32 cellular contexts compared by ENCODE assay signal in the genomic region with DNA sequence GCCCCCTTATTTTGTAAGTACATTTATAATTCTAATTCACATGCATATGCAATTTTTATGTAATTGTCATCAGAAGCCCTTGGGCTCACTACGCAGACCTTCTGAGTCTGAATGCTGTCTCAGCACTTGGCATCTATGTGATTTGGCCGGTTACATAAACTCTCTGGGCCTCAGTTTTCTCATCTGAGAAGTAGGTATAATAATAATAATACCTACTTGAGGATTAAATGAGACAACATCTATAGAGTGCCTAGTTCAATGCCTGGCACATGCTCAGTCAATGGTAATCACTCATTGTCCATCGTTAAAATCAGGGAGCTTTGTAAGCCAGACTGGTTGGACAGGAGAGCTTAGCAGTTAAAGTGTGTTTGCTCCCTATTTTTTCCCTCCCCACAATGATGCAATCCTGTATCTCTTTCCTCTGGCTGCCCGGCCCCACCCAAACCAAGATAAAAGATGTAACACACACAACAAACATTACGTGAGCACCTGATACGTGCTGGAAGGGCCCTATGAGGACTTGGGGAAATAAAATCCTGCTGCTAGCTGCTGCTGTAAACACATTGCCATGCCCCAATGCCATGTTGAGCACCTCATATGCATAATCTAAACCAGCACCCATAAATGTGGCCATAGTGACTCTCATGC.
"Had no signal": no experiment of that assay in that cellular context is flagged by ENCODE, and none has a peak within 500 bp of the region (broad histone marks: within the 10 kb centered on the region; RNA-seq: fewer than 3 reads in every experiment).

No MANE protein-coding gene starts in this region.

- H3K4me1 Mint-ChIP-seq: activated CD4-positive, alpha-beta memory T cell treated with anti-CD3 and anti-CD28 coated beads, Interleukin-2, amount 10 ng/mL, durations not matched to agents 7 days and 5 days; activated naive CD4-positive, alpha-beta T cell treated with anti-CD3 and anti-CD28 coated beads, Interleukin-2, amount 50 U/mL, for 24 hours; activated naive CD8-positive, alpha-beta T cell treated with anti-CD3 and anti-CD28 coated beads, Interleukin-2, amount 50 U/mL, for 24 hours; activated T-helper 17 cell treated with anti-CD3 and anti-CD28 coated beads, Interleukin-2, amount 50 U/mL, for 72 hours; stimulated activated memory B cell treated with anti-CD40 and anti-IgM and Interleukin-4, amounts not matched to agents 10 μg/mL and 1 μg/mL and 100 μg/mL, for 72 hours; stimulated activated naive CD8-positive, alpha-beta T cell treated with anti-CD3 and anti-CD28 coated beads, Interleukin-15, amount 100 ng/mL, for 72 hours had no signal

- H3K9me3 Mint-ChIP-seq: activated CD4-positive, alpha-beta memory T cell treated with anti-CD3 and anti-CD28 coated beads, Interleukin-2, amount 10 ng/mL, durations not matched to agents 7 days and 5 days; activated CD4-positive, alpha-beta T cell treated with anti-CD3 and anti-CD28 coated beads, Interleukin-2, amount 10 ng/mL, durations not matched to agents 7 days and 5 days; activated naive CD4-positive, alpha-beta T cell treated with anti-CD3 and anti-CD28 coated beads, Interleukin-2, amount 50 U/mL, for 24 hours; activated naive CD8-positive, alpha-beta T cell treated with anti-CD3 and anti-CD28 coated beads, Interleukin-2, amount 50 U/mL, for 24 hours; activated T-cell treated with anti-CD3 and anti-CD28 coated beads, Interleukin-2, amount 50 U/mL, for 4 hours; activated T-helper 17 cell treated with anti-CD3 and anti-CD28 coated beads, Interleukin-2, amount 50 U/mL, for 72 hours; stimulated activated memory B cell treated with anti-CD40 and anti-IgM and Interleukin-4, amounts not matched to agents 10 μg/mL and 1 μg/mL and 100 μg/mL, for 72 hours; WTC11 had no signal

- H3K27me3 ChIP-seq: sigmoid colon, thyroid gland, upper lobe of left lung had no signal

- H3K4me1 ChIP-seq: lower lobe of right lung, parathyroid adenoma, psoas muscle, thyroid gland, upper lobe of left lung had no signal

- DNase-seq: activated CD4-positive, alpha-beta memory T cell treated with anti-CD3 and anti-CD28 coated beads, Interleukin-2, amount 10 ng/mL, durations not matched to agents 7 days and 5 days; activated CD4-positive, alpha-beta T cell treated with anti-CD3 and anti-CD28 coated beads for 1 hour; activated CD4-positive, alpha-beta T cell treated with anti-CD3 and anti-CD28 coated beads, Interleukin-2, amount 10 ng/mL, durations not matched to agents 7 days and 5 days; activated CD8-positive, alpha-beta memory T cell treated with anti-CD3 and anti-CD28 coated beads, Interleukin-2, amount 50 U/mL, for 48 hours; activated naive CD8-positive, alpha-beta T cell treated with anti-CD3 and anti-CD28 coated beads, Interleukin-2, amount 50 U/mL, for 24 hours; activated T-cell treated with anti-CD3 and anti-CD28 coated beads, Interleukin-2, amount 50 U/mL, for 4 hours; dermis blood vessel endothelial cell; effector CD8-positive, alpha-beta T cell; foreskin fibroblast; head of caudate nucleus; lower lobe of right lung; nephron progenitor cell; nucleus accumbens; psoas muscle; sigmoid colon; stimulated activated CD4-positive, alpha-beta T cell treated with anti-CD3 and anti-CD28 coated beads, Interleukin-1b, Interleukin-23, amount 100 ng/mL, for 48 hours; stimulated activated CD4-positive, alpha-beta T cell treated with anti-CD3 and anti-CD28 coated beads, Interleukin-4, amount 100 ng/mL, for 4 hours; stimulated activated CD8-positive, alpha-beta memory T cell treated with anti-CD3 and anti-CD28 coated beads, Interleukin-4, amount 100 ng/mL, for 48 hours; stimulated activated naive CD8-positive, alpha-beta T cell treated with anti-CD3 and anti-CD28 coated beads, Interleukin-15, amount 100 ng/mL, for 72 hours; T-helper 17 cell; T1000; thyroid gland; upper lobe of left lung had no signal

- H3K27me3 Mint-ChIP-seq: activated CD4-positive, alpha-beta memory T cell treated with anti-CD3 and anti-CD28 coated beads, Interleukin-2, amount 10 ng/mL, durations not matched to agents 7 days and 5 days; activated CD4-positive, alpha-beta T cell treated with anti-CD3 and anti-CD28 coated beads, Interleukin-2, amount 10 ng/mL, durations not matched to agents 7 days and 5 days; activated naive CD4-positive, alpha-beta T cell treated with anti-CD3 and anti-CD28 coated beads, Interleukin-2, amount 50 U/mL, for 24 hours; activated naive CD8-positive, alpha-beta T cell treated with anti-CD3 and anti-CD28 coated beads, Interleukin-2, amount 50 U/mL, for 24 hours; activated T-helper 17 cell treated with anti-CD3 and anti-CD28 coated beads, Interleukin-2, amount 50 U/mL, for 72 hours; stimulated activated memory B cell treated with anti-CD40 and anti-IgM and Interleukin-4, amounts not matched to agents 10 μg/mL and 1 μg/mL and 100 μg/mL, for 72 hours; stimulated activated naive CD8-positive, alpha-beta T cell treated with anti-CD3 and anti-CD28 coated beads, Interleukin-15, amount 100 ng/mL, for 72 hours; T-helper 17 cell had no signal

- H3K36me3 ChIP-seq: lower lobe of right lung, sigmoid colon, thyroid gland, upper lobe of left lung had no signal

- H3K9me3 ChIP-seq: lower lobe of right lung, psoas muscle, sigmoid colon, thyroid gland, upper lobe of left lung had no signal

- FAIRE-seq: colon, endometrium had no signal

- H3K4me3 ChIP-seq: lower lobe of right lung, psoas muscle, sigmoid colon, smooth muscle cell, thyroid gland, upper lobe of left lung had no signal

- H3K27ac ChIP-seq: lower lobe of right lung, parathyroid adenoma, psoas muscle, sigmoid colon, thyroid gland, upper lobe of left lung had no signal

- H3K4me3 Mint-ChIP-seq: activated CD4-positive, alpha-beta memory T cell treated with anti-CD3 and anti-CD28 coated beads, Interleukin-2, amount 10 ng/mL, durations not matched to agents 7 days and 5 days; activated CD4-positive, alpha-beta T cell treated with anti-CD3 and anti-CD28 coated beads, Interleukin-2, amount 10 ng/mL, durations not matched to agents 7 days and 5 days; activated naive CD4-positive, alpha-beta T cell treated with anti-CD3 and anti-CD28 coated beads, Interleukin-2, amount 50 U/mL, for 24 hours; activated naive CD8-positive, alpha-beta T cell treated with anti-CD3 and anti-CD28 coated beads, Interleukin-2, amount 50 U/mL, for 24 hours; activated T-cell treated with anti-CD3 and anti-CD28 coated beads, Interleukin-2, amount 50 U/mL, for 4 hours; activated T-helper 17 cell treated with anti-CD3 and anti-CD28 coated beads, Interleukin-2, amount 50 U/mL, for 72 hours; nephron progenitor cell; stimulated activated memory B cell treated with anti-CD40 and anti-IgM and Interleukin-4, amounts not matched to agents 10 μg/mL and 1 μg/mL and 100 μg/mL, for 72 hours; stimulated activated naive CD8-positive, alpha-beta T cell treated with anti-CD3 and anti-CD28 coated beads, Interleukin-15, amount 100 ng/mL, for 72 hours; T-helper 17 cell; WTC11 had no signal

- H3K27ac Mint-ChIP-seq: activated CD4-positive, alpha-beta memory T cell treated with anti-CD3 and anti-CD28 coated beads, Interleukin-2, amount 10 ng/mL, durations not matched to agents 7 days and 5 days; activated CD4-positive, alpha-beta T cell treated with anti-CD3 and anti-CD28 coated beads, Interleukin-2, amount 10 ng/mL, durations not matched to agents 7 days and 5 days; activated naive CD4-positive, alpha-beta T cell treated with anti-CD3 and anti-CD28 coated beads, Interleukin-2, amount 50 U/mL, for 24 hours; activated naive CD8-positive, alpha-beta T cell treated with anti-CD3 and anti-CD28 coated beads, Interleukin-2, amount 50 U/mL, for 24 hours; activated T-helper 17 cell treated with anti-CD3 and anti-CD28 coated beads, Interleukin-2, amount 50 U/mL, for 72 hours; nephron progenitor cell; stimulated activated memory B cell treated with anti-CD40 and anti-IgM and Interleukin-4, amounts not matched to agents 10 μg/mL and 1 μg/mL and 100 μg/mL, for 72 hours; stimulated activated naive CD8-positive, alpha-beta T cell treated with anti-CD3 and anti-CD28 coated beads, Interleukin-15, amount 100 ng/mL, for 72 hours; T-helper 17 cell; WTC11 had no signal

- H3K36me3 Mint-ChIP-seq: activated naive CD4-positive, alpha-beta T cell treated with anti-CD3 and anti-CD28 coated beads, Interleukin-2, amount 50 U/mL, for 24 hours; stimulated activated memory B cell treated with anti-CD40 and anti-IgM and Interleukin-4, amounts not matched to agents 10 μg/mL and 1 μg/mL and 100 μg/mL, for 72 hours; WTC11 had no signal

- ATAC-seq: activated naive CD8-positive, alpha-beta T cell treated with anti-CD3 and anti-CD28 coated beads, Interleukin-2, amount 50 U/mL, for 24 hours; activated T-cell treated with anti-CD3 and anti-CD28 coated beads, Interleukin-2, amount 50 U/mL, for 4 hours; activated T-helper 17 cell treated with anti-CD3 and anti-CD28 coated beads, Interleukin-2, amount 50 U/mL, for 72 hours; left lobe of liver; lower lobe of right lung; psoas muscle; stimulated activated memory B cell treated with anti-CD40 and anti-IgM and Interleukin-4, amounts not matched to agents 10 μg/mL and 1 μg/mL and 100 μg/mL, for 72 hours; stimulated activated naive CD8-positive, alpha-beta T cell treated with anti-CD3 and anti-CD28 coated beads, Interleukin-15, amount 100 ng/mL, for 72 hours; T-helper 17 cell; WTC11 had no signal
